In genomic region chr6:2104524-2104880, GRCh38 we compare ENCODE assay signal across 12 cellular contexts.
DNase-seq lines count a peak whose midpoint lies in the region; ATAC-seq, FAIRE-seq and TF ChIP-seq lines count a peak whose summit lies in the region.
"Had no signal": no experiment of that assay in that cellular context is flagged by ENCODE, and none has a peak within 500 bp of the region (broad histone marks: within the 10 kb centered on the region; RNA-seq: fewer than 3 reads in every experiment).

No MANE protein-coding gene starts in this region.

- 31 to 49% methylated on average over 1 of the region's 1 CpG for WGBS in heart right ventricle, 2 donors

- H3K4me3 ChIP-seq in Loucy (ENCODE audit: low read length, poor library complexity, severe bottlenecking), result no peak overlapping the region
- H3K4me3 ChIP-seq in heart right ventricle, result no peak overlapping the region
- H3K4me3 ChIP-seq: K562 had no signal

- ATAC-seq in GM18868 (IDR thresholded peaks at IDR 0.05; ENCODE audit: unreplicated experiment) (no peak), heart right ventricle (no peak)

- H3K4me1 ChIP-seq in Loucy (ENCODE audit: insufficient read depth, low read length, poor library complexity, severe bottlenecking), result no peaks in the 10 kb centered on the region
- H3K4me1 ChIP-seq in heart right ventricle, result peaks cover 0 to 10% (median 0%) of the 10 kb centered on the region in 9 donors

- DNase-seq in osteocyte (ENCODE audit: extremely low spot score, unreplicated experiment) (no peak), OCI-M1 (lab: John Stamatoyannopoulos, UW) (no peak), heart right ventricle (no peak)
- DNase-seq: DMS79, GOT3, SIG-M5 had no signal

- no peak overlapping the region for H3K9ac ChIP-seq in Loucy (ENCODE audit: low read depth, low read length, poor library complexity, severe bottlenecking)

- no peak overlapping the region for H3K4me2 ChIP-seq in Loucy (ENCODE audit: low read depth, low read length, poor library complexity, severe bottlenecking)

- H3K4me1 Mint-ChIP-seq in osteocyte (ENCODE audit: unreplicated experiment), result peaks cover 49% of the 10 kb centered on the region
- H3K4me1 Mint-ChIP-seq: CD4-positive, alpha-beta memory T cell had no signal

- peak; percentile 49 for FAIRE-seq in colon (lab: Jason Lieb, UNC)

- H3K27me3 Mint-ChIP-seq in osteocyte (ENCODE audit: unreplicated experiment), result no peaks in the 10 kb centered on the region
- H3K27me3 Mint-ChIP-seq: CD4-positive, alpha-beta memory T cell had no signal

- H2AFZ ChIP-seq in Loucy (ENCODE audit: low read length), result no peak overlapping the region

- no peaks in the 10 kb centered on the region for H3K9me3 ChIP-seq in Loucy (ENCODE audit: insufficient read depth, low read depth, low read length)
- H3K9me3 ChIP-seq in heart right ventricle, result no peaks in the 10 kb centered on the region

- no peaks in the 10 kb centered on the region for H4K20me1 ChIP-seq in Loucy (ENCODE audit: insufficient read depth, low read length, poor library complexity, severe bottlenecking)

- H3K27ac ChIP-seq in C4-2B (no peak overlapping the region), heart right ventricle (no peak overlapping the region)

- H3K27me3 ChIP-seq in Loucy (ENCODE audit: insufficient read depth, low read length, poor library complexity, severe bottlenecking), result no peaks in the 10 kb centered on the region
- no peaks in the 10 kb centered on the region for H3K27me3 ChIP-seq in heart right ventricle

- no peak overlapping the region for H3K27ac Mint-ChIP-seq in osteocyte (ENCODE audit: unreplicated experiment)
- H3K27ac Mint-ChIP-seq: CD4-positive, alpha-beta memory T cell had no signal

- H3K79me2 ChIP-seq in Loucy (ENCODE audit: insufficient read depth, low read length), result no peaks in the 10 kb centered on the region

- no peaks in the 10 kb centered on the region for H3K36me3 Mint-ChIP-seq in osteocyte (ENCODE audit: unreplicated experiment)

- no peaks in the 10 kb centered on the region for H3K9me2 ChIP-seq in Loucy (replicated peaks; ENCODE audit: low read depth, low read length)

- no peaks in the 10 kb centered on the region for H3F3A ChIP-seq in Loucy (ENCODE audit: low read depth)

- intact Hi-C loops in heart right ventricle (cut with DNase I), result loop anchor here (1.0 to 10.0 kb wide), 10 partner anchors 90 to 530 kb away; partner anchors contain the start of gene FOXC1 (in 3 of the 10)

- no peaks in the 10 kb centered on the region for H3K9me3 Mint-ChIP-seq in osteocyte (ENCODE audit: unreplicated experiment)
- H3K9me3 Mint-ChIP-seq: CD4-positive, alpha-beta memory T cell had no signal

- peak overlapping the region; percentile 71 for H3K4me3 Mint-ChIP-seq in osteocyte (ENCODE audit: unreplicated experiment)
- H3K4me3 Mint-ChIP-seq: CD4-positive, alpha-beta memory T cell had no signal

- H3K36me3 ChIP-seq in Loucy (ENCODE audit: insufficient read depth, low read length) (no peaks in the 10 kb centered on the region), heart right ventricle (no peaks in the 10 kb centered on the region)

- TF ChIP-seq CTCF in C4-2B (conservative IDR thresholded peaks at IDR 0.05), result peak; percentile 48
- TF ChIP-seq CTCF in Loucy (conservative IDR thresholded peaks at IDR 0.05; ENCODE audit: low read length), result peak; percentile 11; the same call in 1 of the 2 replicates
- no peak for TF ChIP-seq CTCF in osteocyte (IDR thresholded peaks at IDR 0.05)
- TF ChIP-seq CTCF in heart right ventricle (IDR thresholded peaks at IDR 0.05), result no peak

Comparison
In these comparisons a context has a peak if more than half of its experiments do, and no peak if none do; other contexts are left out.
1. CTCF ChIP-seq: peak in C4-2B (single experiment) and Loucy (single experiment); none in osteocyte (single experiment) and heart right ventricle (0 of 9).